ENCODE assay signal across 11 cellular contexts in the genomic region with DNA sequence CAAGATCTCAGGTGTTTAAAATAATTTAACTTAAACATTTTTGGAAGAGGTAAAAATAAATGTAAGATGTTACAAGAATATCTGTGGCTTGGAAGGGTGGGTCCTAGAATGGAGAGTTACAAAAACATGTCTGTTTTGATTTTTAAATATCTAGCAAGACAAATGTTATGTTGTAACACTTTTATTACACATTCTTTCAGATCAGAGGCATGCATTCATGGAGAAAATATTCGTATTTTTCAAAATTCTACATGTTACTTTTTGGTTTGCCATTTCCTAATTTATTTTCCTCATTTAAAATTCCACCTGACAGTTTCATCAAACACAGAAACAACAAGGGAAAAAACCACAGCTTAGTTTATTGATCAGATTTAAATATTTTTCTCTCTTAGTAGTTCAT. TPM values are rescaled to one million over a fixed set of nuclear protein-coding genes. Genes with fewer than 3 reads are reported as not detected.
A peak's percentile ranks its signal among the peaks of the same experiment; 100 is the strongest.
DNase-seq lines count a peak whose midpoint lies in the region; ATAC-seq and TF ChIP-seq lines count a peak whose summit lies in the region.
"Had no signal": no experiment of that assay in that cellular context is flagged by ENCODE, and none has a peak within 500 bp of the region (broad histone marks: within the 10 kb centered on the region; RNA-seq: fewer than 3 reads in every experiment).

No MANE protein-coding gene starts in this region.

- POLR2A ChIA-PET in activated CD8-positive, alpha-beta T cell treated with anti-CD3 and anti-CD28 coated beads for 36 hours (lab: Charles Lee) = interaction anchor here (1.3 to 1.5 kb wide), 2 partner anchors 9 to 64 kb away, joined by 3 to 4 read pairs; no protein-coding TSS in a partner anchor

- TF ChIP-seq POLR2A in upper lobe of left lung (IDR thresholded peaks at IDR 0.05) = no peak

- CTCF ChIA-PET in activated CD8-positive, alpha-beta T cell treated with anti-CD3 and anti-CD28 coated beads for 36 hours (lab: Charles Lee) = interaction anchor here (0.9 to 4.1 kb wide), 18 partner anchors 10 to 148 kb away, joined by 3 to 34 read pairs (median 4); a partner anchor contains a TSS

- H3K27me3 ChIP-seq in heart right ventricle = no peaks in the 10 kb centered on the region
- no peaks in the 10 kb centered on the region for H3K27me3 ChIP-seq in upper lobe of left lung
- H3K27me3 ChIP-seq: Peyer's patch had no signal

- TF ChIP-seq CTCF in heart right ventricle (IDR thresholded peaks at IDR 0.05) (no peak), omental fat pad (IDR thresholded peaks at IDR 0.05) (no peak), upper lobe of left lung (IDR thresholded peaks at IDR 0.05) (no peak), foreskin fibroblast (IDR thresholded peaks at IDR 0.05; ENCODE audit: low read depth, low read length) (no peak)
- no peak for TF ChIP-seq CTCF in activated CD8-positive, alpha-beta T cell treated with anti-CD3 and anti-CD28 coated beads for 36 hours (IDR thresholded peaks at IDR 0.05)

- no peaks in the 10 kb centered on the region for H3K27me3 Mint-ChIP-seq in effector memory CD8-positive, alpha-beta T cell
- H3K27me3 Mint-ChIP-seq in activated CD8-positive, alpha-beta T cell treated with anti-CD3 and anti-CD28 coated beads for 36 hours = no peaks in the 10 kb centered on the region

- H3K27ac Mint-ChIP-seq in effector memory CD8-positive, alpha-beta T cell = peak overlapping the region; percentile 46 to 75
- no peak overlapping the region for H3K27ac Mint-ChIP-seq in activated CD8-positive, alpha-beta T cell treated with anti-CD3 and anti-CD28 coated beads for 36 hours

- H3K36me3 Mint-ChIP-seq in effector memory CD8-positive, alpha-beta T cell (ENCODE audit: insufficient read depth) = peaks cover 14% of the 10 kb centered on the region
- peaks cover 9% of the 10 kb centered on the region for H3K36me3 Mint-ChIP-seq in activated CD8-positive, alpha-beta T cell treated with anti-CD3 and anti-CD28 coated beads for 36 hours (ENCODE audit: low read depth)

- ATAC-seq in heart right ventricle (no peak), omental fat pad (ENCODE audit: low FRiP score) (peak; percentile 39), upper lobe of left lung (ENCODE audit: low FRiP score in 2 of 2) (peak in 1 of 2 donors; percentile 58)
- no peak for ATAC-seq in effector memory CD8-positive, alpha-beta T cell (replicated peaks)
- no peak for ATAC-seq in activated CD8-positive, alpha-beta T cell treated with anti-CD3 and anti-CD28 coated beads for 36 hours

- H3K4me3 Mint-ChIP-seq in effector memory CD8-positive, alpha-beta T cell = no peak overlapping the region
- no peak overlapping the region for H3K4me3 Mint-ChIP-seq in activated CD8-positive, alpha-beta T cell treated with anti-CD3 and anti-CD28 coated beads for 36 hours

- H3K36me3 ChIP-seq in heart right ventricle (peaks cover 0 to 17% (median 0%) of the 10 kb centered on the region in 9 donors), upper lobe of left lung (no peaks in the 10 kb centered on the region)
- H3K36me3 ChIP-seq: Peyer's patch had no signal

- no peak for TF ChIP-seq EP300 in upper lobe of left lung (IDR thresholded peaks at IDR 0.05)

- H3K9me3 Mint-ChIP-seq in effector memory CD8-positive, alpha-beta T cell = no peaks in the 10 kb centered on the region
- H3K9me3 Mint-ChIP-seq in activated CD8-positive, alpha-beta T cell treated with anti-CD3 and anti-CD28 coated beads for 36 hours = no peaks in the 10 kb centered on the region

- no peaks in the 10 kb centered on the region for H3K9me3 ChIP-seq in heart right ventricle
- no peaks in the 10 kb centered on the region for H3K9me3 ChIP-seq in upper lobe of left lung
- H3K9me3 ChIP-seq: Peyer's patch had no signal

- H3K4me3 ChIP-seq in heart right ventricle (no peak overlapping the region), upper lobe of left lung (no peak overlapping the region), foreskin fibroblast (ENCODE audit: low read depth in 1 of 2, low read length in 2 of 2) (no peak overlapping the region)
- H3K4me3 ChIP-seq: Peyer's patch had no signal

- DNase-seq in heart right ventricle (no peak), cardiac septum (ENCODE audit: low spot score) (no peak), omental fat pad (ENCODE audit: low spot score) (no peak), upper lobe of left lung (no peak), foreskin fibroblast (no peak)
- no peak for DNase-seq in effector memory CD8-positive, alpha-beta T cell
- no peak for DNase-seq in activated CD8-positive, alpha-beta T cell treated with anti-CD3 and anti-CD28 coated beads for 36 hours
- DNase-seq in activated CD4-positive, alpha-beta T cell treated with anti-CD3 and anti-CD28 coated beads for 1 hour = no peak
- DNase-seq: activated T-cell treated with anti-CD3 and anti-CD28 coated beads for 4 hours, NCI-H2227 treated with DMSO at 0.1 percent for 48 hours, Peyer's patch had no signal

- WGBS in heart right ventricle, 2 donors = 76 to 80% methylated on average over 1 of the region's 1 CpG
- 80 to 85% methylated on average over 1 of the region's 1 CpG for WGBS in upper lobe of left lung, 2 donors

- peak overlapping the region in 9 of 10 donors; percentile 18 to 86 (median 71) for H3K27ac ChIP-seq in heart right ventricle
- H3K27ac ChIP-seq in upper lobe of left lung = peak overlapping the region; percentile 69 to 74 (median 71)

- intact Hi-C loops in heart right ventricle (cut with DNase I) (loop anchor here in 7 of 10 donors (2.0 to 10.0 kb wide), 6 partner anchors 49 to 64 kb away; no protein-coding TSS in a partner anchor), cardiac septum (cut with DNase I) (no loop called here)
- intact Hi-C loops in activated CD8-positive, alpha-beta T cell treated with anti-CD3 and anti-CD28 coated beads for 36 hours (cut with micrococcal nuclease) = no loop called here

- H3K4me1 ChIP-seq in heart right ventricle (peaks cover 13 to 62% (median 31%) of the 10 kb centered on the region in 9 donors), upper lobe of left lung (peaks cover 20 to 39% (median 27%) of the 10 kb centered on the region in 4 donors)

- peaks cover 33 to 50% of the 10 kb centered on the region in 2 donors for H3K4me1 Mint-ChIP-seq in effector memory CD8-positive, alpha-beta T cell (ENCODE audit: low read depth in 2 of 2)
- peaks cover 48% of the 10 kb centered on the region for H3K4me1 Mint-ChIP-seq in activated CD8-positive, alpha-beta T cell treated with anti-CD3 and anti-CD28 coated beads for 36 hours (ENCODE audit: low read depth)

RNA-seq across cellular contexts. Expression of a gene that starts 10.0 kb away (rescaled TPM):
- 10 to 100 TPM; 17.3 to 33.3 (median 21.0) TPM for total RNA-seq in heart right ventricle
- polyA plus RNA-seq in heart right ventricle = 10 to 100 TPM; 14.3 to 17.5 TPM
- 19.2 TPM for total RNA-seq in cardiac septum
- total RNA-seq in omental fat pad = 100 to 1,000 TPM; 106 to 214 (median 165) TPM
- total RNA-seq in upper lobe of left lung = 10 to 100 TPM; 41.7 to 76.6 (median 54.7) TPM
- total RNA-seq in activated CD8-positive, alpha-beta T cell treated with anti-CD3 and anti-CD28 coated beads for 36 hours = 10 to 100 TPM; 11.4 to 12.7 TPM

RNA-seq across cellular contexts. Expression of a gene that starts 39.3 kb away (rescaled TPM):
- 1 to 10 TPM in 9 of 10 donors, under 1 TPM in 1; 0.89 to 4.5 (median 2.3) TPM for total RNA-seq in heart right ventricle
- polyA plus RNA-seq in heart right ventricle = 1 to 10 TPM; 2.5 to 4.3 TPM
- total RNA-seq in cardiac septum = 2.8 TPM
- 1 to 10 TPM; 4.3 to 7.9 (median 5.0) TPM for total RNA-seq in omental fat pad
- 10 to 100 TPM in 2 of 6 donors, 1 to 10 TPM in 4; 3.9 to 28.3 (median 8.0) TPM for total RNA-seq in upper lobe of left lung
- total RNA-seq in activated CD8-positive, alpha-beta T cell treated with anti-CD3 and anti-CD28 coated beads for 36 hours = 10 to 100 TPM; 12.8 to 16.3 TPM

RNA-seq across cellular contexts. Expression of a gene that starts 39.5 kb away (rescaled TPM):
- total RNA-seq in heart right ventricle (10 to 100 TPM; 10.9 to 17.8 (median 13.6) TPM), cardiac septum (13.1 TPM), omental fat pad (1 to 10 TPM; 2.8 to 6.1 (median 3.9) TPM), upper lobe of left lung (1 to 10 TPM; 4.6 to 7.9 (median 6.4) TPM)
- polyA plus RNA-seq in heart right ventricle = 10 to 100 TPM in 1 of 2 donors, 1 to 10 TPM in 1; 5.0 to 15.8 TPM
- 1 to 10 TPM; 5.3 to 6.2 TPM for total RNA-seq in activated CD8-positive, alpha-beta T cell treated with anti-CD3 and anti-CD28 coated beads for 36 hours

Comparison
In these comparisons a context has a peak if more than half of its experiments do, and no peak if none do; other contexts are left out.
1. intact Hi-C loops: an anchor here in heart right ventricle (2.0 to 10.0 kb wide); none called in cardiac septum and activated CD8-positive, alpha-beta T cell treated with anti-CD3 and anti-CD28 coated beads for 36 hours.